9 cellular contexts compared by ENCODE assay signal in the genomic region with DNA sequence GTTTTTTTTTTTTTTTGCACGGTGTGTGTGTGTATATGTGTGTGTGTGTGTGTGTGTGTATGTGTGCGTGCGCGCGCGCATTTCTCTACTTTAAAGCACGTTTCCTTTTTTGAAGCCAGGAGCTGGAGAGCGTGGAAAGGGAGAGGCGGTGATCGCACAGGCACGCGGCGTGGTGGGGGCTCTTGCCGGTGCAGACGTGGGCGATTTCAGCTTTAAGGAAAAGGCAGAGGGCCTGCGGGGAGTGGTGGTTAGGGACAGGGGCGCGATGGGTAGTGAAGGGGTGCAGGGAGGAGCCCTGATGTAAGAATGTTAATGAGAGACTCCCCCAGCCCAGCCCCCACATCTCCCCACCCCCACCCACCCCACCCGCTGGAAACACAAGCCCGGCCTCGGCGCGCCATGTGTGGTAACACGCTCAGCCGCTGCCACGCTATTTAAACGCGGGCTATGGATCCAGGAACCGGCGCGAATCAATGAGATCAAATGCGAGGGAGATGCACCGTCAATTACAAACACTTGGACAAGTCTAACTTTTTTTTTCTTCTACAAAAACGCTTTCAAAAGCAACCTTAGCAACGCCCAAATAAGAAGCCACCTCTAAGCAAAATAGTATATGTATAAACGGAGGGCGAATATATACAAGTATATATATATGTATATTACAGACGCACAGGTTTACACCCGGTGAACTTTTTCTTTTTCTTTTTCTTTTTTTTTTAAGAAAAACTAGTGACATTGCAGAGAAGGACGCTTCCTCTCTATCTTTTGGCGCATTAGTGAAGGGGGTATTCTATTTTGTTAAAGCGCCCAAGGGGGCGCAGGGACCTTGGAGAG. TPM values are rescaled to one million over a fixed set of nuclear protein-coding genes. Genes with fewer than 3 reads are reported as not detected.
DNase-seq lines count a peak whose midpoint lies in the region; ATAC-seq and TF ChIP-seq lines count a peak whose summit lies in the region.
"Had no signal": no experiment of that assay in that cellular context is flagged by ENCODE, and none has a peak within 500 bp of the region (broad histone marks: within the 10 kb centered on the region; RNA-seq: fewer than 3 reads in every experiment).

A gene with protein sequence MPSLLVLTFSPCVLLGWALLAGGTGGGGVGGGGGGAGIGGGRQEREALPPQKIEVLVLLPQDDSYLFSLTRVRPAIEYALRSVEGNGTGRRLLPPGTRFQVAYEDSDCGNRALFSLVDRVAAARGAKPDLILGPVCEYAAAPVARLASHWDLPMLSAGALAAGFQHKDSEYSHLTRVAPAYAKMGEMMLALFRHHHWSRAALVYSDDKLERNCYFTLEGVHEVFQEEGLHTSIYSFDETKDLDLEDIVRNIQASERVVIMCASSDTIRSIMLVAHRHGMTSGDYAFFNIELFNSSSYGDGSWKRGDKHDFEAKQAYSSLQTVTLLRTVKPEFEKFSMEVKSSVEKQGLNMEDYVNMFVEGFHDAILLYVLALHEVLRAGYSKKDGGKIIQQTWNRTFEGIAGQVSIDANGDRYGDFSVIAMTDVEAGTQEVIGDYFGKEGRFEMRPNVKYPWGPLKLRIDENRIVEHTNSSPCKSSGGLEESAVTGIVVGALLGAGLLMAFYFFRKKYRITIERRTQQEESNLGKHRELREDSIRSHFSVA (plus strand): TSS at position 463 of the 834 bp plus-strand sequence. CDS start 456 bp downstream, outside the sequence.

- H3K27me3 ChIP-seq in SJSA1 (replicated peaks): no peaks in the 10 kb centered on the region
- H3K27me3 ChIP-seq in muscle layer of colon (ENCODE audit: control insufficient read depth in 1 of 2, insufficient read depth in 2 of 2, low read length in 2 of 2): peaks cover 0 to 14% of the 10 kb centered on the region in 2 donors

- H3K36me3 ChIP-seq in SJSA1 (no peaks in the 10 kb centered on the region), muscle layer of colon (ENCODE audit: insufficient read depth, low read length) (no peaks in the 10 kb centered on the region)

- H3K4me3 ChIP-seq in GM12875 (ENCODE audit: low read depth, low read length): peak within 1 kb of the TSS; percentile 46
- peak within 1 kb of the TSS; percentile 46 for H3K4me3 ChIP-seq in SJSA1
- H3K4me3 ChIP-seq in epithelial cell of esophagus (ENCODE audit: low read length): peak within 1 kb of the TSS; percentile 75
- H3K4me3 ChIP-seq in muscle layer of colon (ENCODE audit: low read depth in 1 of 2, low read length in 2 of 2): peak within 1 kb of the TSS; percentile 81 to 95

- DNase-seq in SJSA1 (ENCODE audit: low read depth in 1 of 2, low spot score in 2 of 2) (peak in 1 of 2 experiments; percentile 31), epithelial cell of esophagus (ENCODE audit: low read depth) (peak; percentile 45), RPMI8226 (no peak), A172 (ENCODE audit: low spot score) (no peak), cortex of kidney (lab: John Stamatoyannopoulos, UW) (no peak)

- H3K9me3 ChIP-seq in SJSA1 (replicated peaks): no peaks in the 10 kb centered on the region
- no peaks in the 10 kb centered on the region for H3K9me3 ChIP-seq in muscle layer of colon (ENCODE audit: low read length)

- no peak for TF ChIP-seq CTCF in GM12875 (IDR thresholded peaks at IDR 0.05; ENCODE audit: borderline replicate concordance, insufficient read depth, low read depth, low read length)
- TF ChIP-seq CTCF in epithelial cell of esophagus (IDR thresholded peaks at IDR 0.05; ENCODE audit: insufficient read depth, low read depth, low read length, missing control alignments): no peak

- peak within 1 kb of the TSS; percentile 38; the same call in 1 of the 2 replicates for H3K27ac ChIP-seq in SJSA1
- peak within 1 kb of the TSS; percentile 69 for H3K27ac ChIP-seq in muscle layer of colon (ENCODE audit: low read depth, low read length)

- ATAC-seq in GM21528 (IDR thresholded peaks at IDR 0.05; ENCODE audit: low FRiP score, unreplicated experiment): no peak

- H3K4me1 ChIP-seq in SJSA1 (replicated peaks): peaks cover 13% of the 10 kb centered on the region
- H3K4me1 ChIP-seq in muscle layer of colon (ENCODE audit: insufficient read depth, low read length): peaks cover 5% of the 10 kb centered on the region

- H3K9ac ChIP-seq in muscle layer of colon (ENCODE audit: low read length): peak within 1 kb of the TSS; percentile 86

RNA-seq across cellular contexts. Expression of the gene that starts here (rescaled TPM):
- 9.9 and 15.0 TPM in 2 replicates for total RNA-seq in SJSA1 (2014; rRNA removed; shearing (Covaris generic))
- total RNA-seq in A172 (2014; rRNA removed; shearing (Covaris generic)): 0.07 and 0.28 TPM in 2 replicates
- total RNA-seq: T-helper 1 cell treated with Interleukin-12 subunit alpha and Interleukin-12 subunit beta and Interleukin-4 antibody, amounts not matched to agents 30 ng/mL and 1 ng/mL, for 36 hours had no signal
